14 cellular contexts compared by ENCODE assay signal in genomic region chr3:8677258-8677657, GRCh38. TPM values are rescaled to one million over a fixed set of nuclear protein-coding genes. Genes with fewer than 3 reads are reported as not detected.
"Had no signal": no experiment of that assay in that cellular context is flagged by ENCODE, and none has a peak within 500 bp of the region (broad histone marks: within the 10 kb centered on the region; RNA-seq: fewer than 3 reads in every experiment).

No MANE protein-coding gene starts in this region.

RNA-seq across cellular contexts. Expression of gene SSUH2, which starts 32.7 kb away (rescaled TPM):
- total RNA-seq: chondrocyte, fibroblast of lung, fibroblast of villous mesenchyme, glomerular endothelial cell, kidney epithelial cell, lower lobe of right lung, lung microvascular endothelial cell had no signal

RNA-seq across cellular contexts. Expression of gene CAV3, which starts 56.3 kb away (rescaled TPM):
- total RNA-seq: chondrocyte, colonic mucosa, dermis microvascular lymphatic vessel endothelial cell, esophagus mucosa, fibroblast of lung, fibroblast of villous mesenchyme, foreskin keratinocyte, glomerular endothelial cell, kidney epithelial cell, lower lobe of right lung, lung microvascular endothelial cell, mesothelial cell of epicardium, mucosa of descending colon had no signal
- polyA plus RNA-seq: fibroblast of lung, foreskin keratinocyte, keratinocyte had no signal
